13 cellular contexts compared by ENCODE assay signal in the genomic region with DNA sequence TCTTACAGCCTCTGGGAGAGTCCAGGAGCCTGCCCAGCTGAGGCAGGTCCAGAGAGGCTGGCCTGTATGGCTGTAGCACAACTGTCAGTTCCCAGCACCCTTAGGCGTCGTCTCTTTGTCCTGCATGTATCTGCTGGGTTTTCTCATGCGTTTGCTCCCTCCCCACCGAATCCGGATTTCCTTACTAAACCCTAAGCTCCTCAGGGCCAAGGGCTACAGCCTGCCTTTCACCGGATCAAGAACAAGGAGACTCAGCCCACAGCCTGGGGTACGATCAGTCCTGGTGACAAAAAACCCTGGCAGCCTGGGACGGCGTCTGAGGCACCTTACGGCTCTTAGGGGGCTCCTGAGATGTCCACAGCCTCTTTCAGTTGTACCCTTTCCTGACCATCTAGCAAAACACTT. TPM values are rescaled to one million over a fixed set of nuclear protein-coding genes. Genes with fewer than 3 reads are reported as not detected.
DNase-seq lines count a peak whose midpoint lies in the region; ATAC-seq, FAIRE-seq and TF ChIP-seq lines count a peak whose summit lies in the region.
"Had no signal": no experiment of that assay in that cellular context is flagged by ENCODE, and none has a peak within 500 bp of the region (broad histone marks: within the 10 kb centered on the region; RNA-seq: fewer than 3 reads in every experiment).

No MANE protein-coding gene starts in this region.

- intact Hi-C loops in kidney (cut with DNase I) (no loop called here), head of caudate nucleus (cut with DNase I) (no loop called here)

- peaks cover 0 to 16% of the 10 kb centered on the region in 2 donors for H3K4me1 ChIP-seq in kidney (ENCODE audit: control insufficient read depth in 1 of 2, insufficient read depth in 1 of 2, low read depth in 1 of 2, low read length in 2 of 2)
- H3K4me1 ChIP-seq in skeletal muscle satellite cell (ENCODE audit: control insufficient read depth, insufficient read depth, low read length), result peaks cover 72% of the 10 kb centered on the region

- H3K4me3 ChIP-seq in kidney (ENCODE audit: low read length in 2 of 2) (no peak overlapping the region), skeletal muscle satellite cell (ENCODE audit: low read length) (no peak overlapping the region)
- H3K4me3 ChIP-seq: MG63 had no signal

- H3K27ac ChIP-seq in kidney (ENCODE audit: low read depth in 2 of 2, low read length in 2 of 2), result peak overlapping the region; percentile 60 to 71

- H3K9me3 Mint-ChIP-seq in activated CD8-positive, alpha-beta T cell treated with anti-CD3 and anti-CD28 coated beads, Interleukin-2, amount 10 ng/mL, durations not matched to agents 7 days and 5 days (ENCODE audit: insufficient read depth), result no peaks in the 10 kb centered on the region
- H3K9me3 Mint-ChIP-seq: activated naive CD4-positive, alpha-beta T cell treated with anti-CD3 and anti-CD28 coated beads, Interleukin-2, amount 50 U/mL, for 72 hours had no signal

- ATAC-seq in activated CD8-positive, alpha-beta T cell treated with anti-CD3 and anti-CD28 coated beads, Interleukin-2, amount 10 ng/mL, durations not matched to agents 7 days and 5 days, result no peak
- no peak for ATAC-seq in GM21528 (IDR thresholded peaks at IDR 0.05; ENCODE audit: low FRiP score, unreplicated experiment)
- no peak for ATAC-seq in HG03469 (IDR thresholded peaks at IDR 0.05; ENCODE audit: unreplicated experiment)
- ATAC-seq: activated CD4-positive, alpha-beta T cell treated with anti-CD3 and anti-CD28 coated beads for 36 hours; activated naive CD4-positive, alpha-beta T cell treated with anti-CD3 and anti-CD28 coated beads, Interleukin-2, amount 50 U/mL, for 72 hours; SK-N-SH treated with all-trans-retinoic acid at 6 μM for 48 hours had no signal

- peak overlapping the region; percentile 20 for H3K27ac Mint-ChIP-seq in activated CD8-positive, alpha-beta T cell treated with anti-CD3 and anti-CD28 coated beads, Interleukin-2, amount 10 ng/mL, durations not matched to agents 7 days and 5 days
- H3K27ac Mint-ChIP-seq: activated CD4-positive, alpha-beta T cell treated with anti-CD3 and anti-CD28 coated beads for 36 hours; activated naive CD4-positive, alpha-beta T cell treated with anti-CD3 and anti-CD28 coated beads, Interleukin-2, amount 50 U/mL, for 72 hours had no signal

- no peaks in the 10 kb centered on the region for H3K9me3 ChIP-seq in kidney (ENCODE audit: control insufficient read depth in 1 of 2, low read length in 2 of 2)
- H3K9me3 ChIP-seq in skeletal muscle satellite cell (replicated peaks; ENCODE audit: low read length), result no peaks in the 10 kb centered on the region
- H3K9me3 ChIP-seq: MG63 had no signal

- H3K4me2 ChIP-seq in skeletal muscle satellite cell (ENCODE audit: low read length), result no peak overlapping the region

- H3K4me1 Mint-ChIP-seq in activated CD8-positive, alpha-beta T cell treated with anti-CD3 and anti-CD28 coated beads, Interleukin-2, amount 10 ng/mL, durations not matched to agents 7 days and 5 days (ENCODE audit: low read depth), result peaks cover 82% of the 10 kb centered on the region

- no peaks in the 10 kb centered on the region for H3K27me3 Mint-ChIP-seq in activated CD8-positive, alpha-beta T cell treated with anti-CD3 and anti-CD28 coated beads, Interleukin-2, amount 10 ng/mL, durations not matched to agents 7 days and 5 days (ENCODE audit: low read depth)

- H3K36me3 ChIP-seq in kidney (ENCODE audit: control insufficient read depth in 1 of 2, insufficient read depth in 2 of 2, low read length in 2 of 2) (peaks cover 0 to 6% of the 10 kb centered on the region in 2 donors), skeletal muscle satellite cell (ENCODE audit: insufficient read depth, low read length) (peaks cover 29% of the 10 kb centered on the region)

- H3K9ac ChIP-seq in kidney (ENCODE audit: low read length in 2 of 2), result no peak overlapping the region
- H3K9ac ChIP-seq in skeletal muscle satellite cell (ENCODE audit: low read depth, low read length), result peak overlapping the region; percentile 43

- H3K4me3 Mint-ChIP-seq in activated CD8-positive, alpha-beta T cell treated with anti-CD3 and anti-CD28 coated beads, Interleukin-2, amount 10 ng/mL, durations not matched to agents 7 days and 5 days, result no peak overlapping the region
- H3K4me3 Mint-ChIP-seq: activated CD4-positive, alpha-beta T cell treated with anti-CD3 and anti-CD28 coated beads for 36 hours had no signal

- no peak for FAIRE-seq in D721Med (lab: Jason Lieb, UNC)
- FAIRE-seq in kidney (lab: Jason Lieb, UNC), result no peak

- TF ChIP-seq CTCF in D721Med (IDR thresholded peaks at IDR 0.05; ENCODE audit: insufficient read depth, missing control alignments) (no peak), kidney (IDR thresholded peaks at IDR 0.05; ENCODE audit: borderline replicate concordance, extremely low read depth, insufficient read depth) (no peak)

- peaks cover 84% of the 10 kb centered on the region for H3K36me3 Mint-ChIP-seq in activated CD8-positive, alpha-beta T cell treated with anti-CD3 and anti-CD28 coated beads, Interleukin-2, amount 10 ng/mL, durations not matched to agents 7 days and 5 days (ENCODE audit: low read depth)

- POLR2A ChIA-PET in activated CD8-positive, alpha-beta T cell treated with anti-CD3 and anti-CD28 coated beads, Interleukin-2, amount 10 ng/mL, durations not matched to agents 7 days and 5 days (lab: Charles Lee), result interaction anchor here (0.7 to 1.4 kb wide), 2 partner anchors 10 to 77 kb away, joined by 3 to 7 read pairs; no protein-coding TSS in a partner anchor

- DNase-seq in D721Med (ENCODE audit: insufficient read length, low spot score) (peak; percentile 57), kidney (no peak), amygdala (lab: John Stamatoyannopoulos, UW) (no peak), head of caudate nucleus (no peak)
- no peak for DNase-seq in activated CD8-positive, alpha-beta T cell treated with anti-CD3 and anti-CD28 coated beads, Interleukin-2, amount 10 ng/mL, durations not matched to agents 7 days and 5 days
- DNase-seq: activated CD4-positive, alpha-beta T cell treated with anti-CD3 and anti-CD28 coated beads for 36 hours; MG63 had no signal

- CTCF ChIA-PET in activated CD8-positive, alpha-beta T cell treated with anti-CD3 and anti-CD28 coated beads, Interleukin-2, amount 10 ng/mL, durations not matched to agents 7 days and 5 days (lab: Charles Lee), result interaction anchor here (1.0 to 4.2 kb wide), 4 partner anchors 11 to 178 kb away, joined by 3 to 26 read pairs (median 5); partner anchors contain the start of gene HIC1

- H3K27me3 ChIP-seq in skeletal muscle satellite cell (ENCODE audit: control insufficient read depth, insufficient read depth, low read length), result no peaks in the 10 kb centered on the region
- H3K27me3 ChIP-seq: MG63 had no signal

RNA-seq across cellular contexts. Expression of gene HIC1, which starts 12.1 kb away (rescaled TPM):
- 10 to 100 TPM; 66.8 to 70.8 TPM for total RNA-seq in activated CD8-positive, alpha-beta T cell treated with anti-CD3 and anti-CD28 coated beads, Interleukin-2, amount 10 ng/mL, durations not matched to agents 7 days and 5 days
- total RNA-seq in kidney, result 13.0 TPM
- 2.7 TPM for polyA plus RNA-seq in kidney (ENCODE audit: insufficient read depth, low read depth, low replicate concordance)
- total RNA-seq in skeletal muscle satellite cell (2012; rRNA removed), result 16.2 and 29.9 TPM in 2 replicates

RNA-seq across cellular contexts. Expression of gene OVCA2, which starts 25.2 kb away (rescaled TPM):
- 10 to 100 TPM; 34.9 to 40.1 TPM for total RNA-seq in activated CD8-positive, alpha-beta T cell treated with anti-CD3 and anti-CD28 coated beads, Interleukin-2, amount 10 ng/mL, durations not matched to agents 7 days and 5 days
- 22.9 TPM for total RNA-seq in kidney
- 63.6 TPM for polyA plus RNA-seq in kidney (ENCODE audit: insufficient read depth, low read depth, low replicate concordance)
- total RNA-seq in skeletal muscle satellite cell (2012; rRNA removed), result 57.8 and 60.9 TPM in 2 replicates

RNA-seq across cellular contexts. Expression of gene DPH1, which starts 37.1 kb away (rescaled TPM):
- 10 to 100 TPM; 24.6 to 24.7 TPM for total RNA-seq in activated CD8-positive, alpha-beta T cell treated with anti-CD3 and anti-CD28 coated beads, Interleukin-2, amount 10 ng/mL, durations not matched to agents 7 days and 5 days
- total RNA-seq in kidney, result 49.4 TPM
- 23.3 TPM for polyA plus RNA-seq in kidney (ENCODE audit: insufficient read depth, low read depth, low replicate concordance)
- 22.9 and 30.4 TPM in 2 replicates for total RNA-seq in skeletal muscle satellite cell (2012; rRNA removed)

RNA-seq across cellular contexts. Expression of gene RTN4RL1, which starts 41.9 kb away (rescaled TPM):
- total RNA-seq in activated CD8-positive, alpha-beta T cell treated with anti-CD3 and anti-CD28 coated beads, Interleukin-2, amount 10 ng/mL, durations not matched to agents 7 days and 5 days, result under 1 TPM; 0.10 to 0.18 TPM
- total RNA-seq in kidney, result 10.7 TPM
- 2.0 TPM for polyA plus RNA-seq in kidney (ENCODE audit: insufficient read depth, low read depth, low replicate concordance)
- total RNA-seq in skeletal muscle satellite cell (2012; rRNA removed), result 1.3 and 1.7 TPM in 2 replicates
- total RNA-seq: kidney epithelial cell had no signal
